Comparison of ENCODE assay signal across 12 cellular contexts in the genomic region with DNA sequence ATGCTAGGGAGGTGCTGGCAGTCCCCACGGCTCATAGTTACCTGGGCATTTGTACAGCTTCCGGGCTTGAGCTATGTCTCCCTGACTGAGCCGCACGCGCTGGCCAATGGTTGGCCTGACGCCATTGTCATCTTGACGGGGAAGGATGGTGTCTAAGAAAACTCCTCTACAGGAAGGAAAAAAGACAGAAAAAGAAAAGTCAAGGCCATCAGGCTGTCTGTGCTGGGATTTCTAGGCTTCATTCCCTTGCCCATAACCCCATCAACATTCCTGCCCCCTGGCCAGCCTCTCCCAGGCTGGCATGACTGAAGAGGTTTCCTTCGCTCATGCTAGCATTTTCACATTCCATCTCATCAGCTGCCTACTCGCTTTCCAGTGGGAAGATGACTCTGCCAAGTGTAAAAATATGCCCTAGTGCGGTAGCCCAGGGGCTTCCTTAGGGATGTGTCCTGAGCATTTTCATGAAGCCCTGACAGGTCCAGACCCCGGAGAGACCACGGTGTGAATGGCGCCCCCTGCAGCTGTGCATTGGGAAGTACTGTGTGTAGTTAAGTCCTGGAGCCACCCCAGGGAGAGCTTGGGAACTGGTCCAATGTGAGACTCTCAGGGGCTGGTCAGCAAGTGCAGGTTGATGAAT. TPM values are rescaled to one million over a fixed set of nuclear protein-coding genes. Genes with fewer than 3 reads are reported as not detected.
DNase-seq lines count a peak whose midpoint lies in the region; ATAC-seq and TF ChIP-seq lines count a peak whose summit lies in the region.
"Had no signal": no experiment of that assay in that cellular context is flagged by ENCODE, and none has a peak within 500 bp of the region (broad histone marks: within the 10 kb centered on the region; RNA-seq: fewer than 3 reads in every experiment).

No MANE protein-coding gene starts in this region.

- no peaks in the 10 kb centered on the region for H3K36me3 Mint-ChIP-seq in chondrocyte (ENCODE audit: low read depth)
- no peaks in the 10 kb centered on the region for H3K36me3 Mint-ChIP-seq in activated naive CD4-positive, alpha-beta T cell treated with anti-CD3 and anti-CD28 coated beads for 36 hours (ENCODE audit: low read depth)
- H3K36me3 Mint-ChIP-seq in activated naive CD4-positive, alpha-beta T cell treated with anti-CD3 and anti-CD28 coated beads, Interleukin-2, amount 10 ng/mL, durations not matched to agents 7 days and 5 days = no peaks in the 10 kb centered on the region

- H3K4me1 ChIP-seq in KMS-11 (ENCODE audit: low read depth, poor library complexity, severe bottlenecking) = peaks cover 31% of the 10 kb centered on the region
- H3K4me1 ChIP-seq: ascending aorta had no signal

- no peaks in the 10 kb centered on the region for H3K79me2 ChIP-seq in KMS-11 (ENCODE audit: insufficient read depth, low read depth)

- in situ Hi-C loops in G401 (cut with HindIII; ENCODE audit: low sequenced_read_pairs) = no loop called here

- H3K9ac ChIP-seq in KMS-11 = no peak overlapping the region

- intact Hi-C loops in activated naive CD4-positive, alpha-beta T cell treated with anti-CD3 and anti-CD28 coated beads for 36 hours (cut with micrococcal nuclease) = no loop called here

- no peak overlapping the region for H3K4me3 Mint-ChIP-seq in chondrocyte (ENCODE audit: unreplicated experiment)
- no peak overlapping the region for H3K4me3 Mint-ChIP-seq in activated naive CD4-positive, alpha-beta T cell treated with anti-CD3 and anti-CD28 coated beads for 36 hours
- no peak overlapping the region for H3K4me3 Mint-ChIP-seq in activated naive CD4-positive, alpha-beta T cell treated with anti-CD3 and anti-CD28 coated beads, Interleukin-2, amount 10 ng/mL, durations not matched to agents 7 days and 5 days

- no peak overlapping the region for H3K27ac ChIP-seq in KMS-11
- H3K27ac ChIP-seq: ascending aorta had no signal

- no peaks in the 10 kb centered on the region for H4K20me1 ChIP-seq in KMS-11 (ENCODE audit: insufficient read depth)

- TF ChIP-seq CTCF in KMS-11 (conservative IDR thresholded peaks at IDR 0.05; ENCODE audit: low read depth, low read length) (peak; percentile 49), chondrocyte (IDR thresholded peaks at IDR 0.05) (peak; percentile 61)

- H2AFZ ChIP-seq in KMS-11 (ENCODE audit: low read depth) = no peak overlapping the region

- no peak overlapping the region for H3K4me2 ChIP-seq in KMS-11

- H3K27me3 Mint-ChIP-seq in chondrocyte (ENCODE audit: low read depth) = peaks cover 4% of the 10 kb centered on the region
- peaks cover 7% of the 10 kb centered on the region for H3K27me3 Mint-ChIP-seq in activated naive CD4-positive, alpha-beta T cell treated with anti-CD3 and anti-CD28 coated beads for 36 hours (ENCODE audit: low read depth)
- H3K27me3 Mint-ChIP-seq in activated naive CD4-positive, alpha-beta T cell treated with anti-CD3 and anti-CD28 coated beads, Interleukin-2, amount 10 ng/mL, durations not matched to agents 7 days and 5 days = no peaks in the 10 kb centered on the region

- H3K36me3 ChIP-seq in KMS-11 (ENCODE audit: insufficient read depth) = no peaks in the 10 kb centered on the region
- H3K36me3 ChIP-seq: ascending aorta had no signal

- no peaks in the 10 kb centered on the region for H3K9me3 Mint-ChIP-seq in chondrocyte (ENCODE audit: low read depth)
- no peaks in the 10 kb centered on the region for H3K9me3 Mint-ChIP-seq in activated naive CD4-positive, alpha-beta T cell treated with anti-CD3 and anti-CD28 coated beads for 36 hours
- no peaks in the 10 kb centered on the region for H3K9me3 Mint-ChIP-seq in activated naive CD4-positive, alpha-beta T cell treated with anti-CD3 and anti-CD28 coated beads, Interleukin-2, amount 10 ng/mL, durations not matched to agents 7 days and 5 days

- no peak overlapping the region for H3K4me3 ChIP-seq in KMS-11 (IDR thresholded peaks at IDR 0.05; ENCODE audit: insufficient read depth, low read depth, low read length)
- H3K4me3 ChIP-seq: ascending aorta had no signal

- no peak for ATAC-seq in HG02938 (IDR thresholded peaks at IDR 0.05; ENCODE audit: unreplicated experiment)

- CTCF ChIA-PET in activated naive CD4-positive, alpha-beta T cell treated with anti-CD3 and anti-CD28 coated beads for 36 hours (lab: Charles Lee) = interaction anchor here (1.4 kb wide), 1 partner anchor 47 kb away, joined by 3 read pairs; no protein-coding TSS in a partner anchor
- CTCF ChIA-PET in activated naive CD4-positive, alpha-beta T cell treated with anti-CD3 and anti-CD28 coated beads, Interleukin-2, amount 10 ng/mL, durations not matched to agents 7 days and 5 days (lab: Charles Lee) = interaction anchor here (1.1 to 1.7 kb wide), 2 partner anchors 9 to 39 kb away, joined by 3 to 4 read pairs; no protein-coding TSS in a partner anchor

- DNase-seq in G401 (ENCODE audit: low spot score) (peak; percentile 87), chondrocyte (ENCODE audit: low spot score) (no peak), mesenteric fat pad (ENCODE audit: low spot score) (peak; percentile 81), GM19238 (ENCODE audit: insufficient read length, low spot score) (no peak)
- no peak for DNase-seq in activated naive CD4-positive, alpha-beta T cell treated with anti-CD3 and anti-CD28 coated beads for 36 hours
- no peak for DNase-seq in activated naive CD4-positive, alpha-beta T cell treated with anti-CD3 and anti-CD28 coated beads, Interleukin-2, amount 10 ng/mL, durations not matched to agents 7 days and 5 days
- DNase-seq: activated T-cell treated with anti-CD3 and anti-CD28 coated beads, Interleukin-2, amount 50 U/mL, for 1 hour; RPMI8226 had no signal

- H3K27me3 ChIP-seq in KMS-11 (ENCODE audit: insufficient read depth, low read depth) = no peaks in the 10 kb centered on the region
- H3K27me3 ChIP-seq: ascending aorta had no signal

- H3K4me1 Mint-ChIP-seq in chondrocyte (ENCODE audit: low read depth) = peaks cover 10% of the 10 kb centered on the region
- no peaks in the 10 kb centered on the region for H3K4me1 Mint-ChIP-seq in activated naive CD4-positive, alpha-beta T cell treated with anti-CD3 and anti-CD28 coated beads for 36 hours (ENCODE audit: low read depth)
- H3K4me1 Mint-ChIP-seq in activated naive CD4-positive, alpha-beta T cell treated with anti-CD3 and anti-CD28 coated beads, Interleukin-2, amount 10 ng/mL, durations not matched to agents 7 days and 5 days = no peaks in the 10 kb centered on the region

- H3K27ac Mint-ChIP-seq in chondrocyte (ENCODE audit: unreplicated experiment) = peak overlapping the region; percentile 69
- no peak overlapping the region for H3K27ac Mint-ChIP-seq in activated naive CD4-positive, alpha-beta T cell treated with anti-CD3 and anti-CD28 coated beads for 36 hours
- H3K27ac Mint-ChIP-seq in activated naive CD4-positive, alpha-beta T cell treated with anti-CD3 and anti-CD28 coated beads, Interleukin-2, amount 10 ng/mL, durations not matched to agents 7 days and 5 days = no peak overlapping the region

RNA-seq across cellular contexts. Expression of a gene that starts 54.5 kb away (rescaled TPM):
- not detected in 2 replicates for total RNA-seq in G401 (2014; rRNA removed; shearing (Covaris generic))
- total RNA-seq in chondrocyte (not detected in 3 replicates), mesenteric fat pad (not detected)
- not detected for total RNA-seq in activated naive CD4-positive, alpha-beta T cell treated with anti-CD3 and anti-CD28 coated beads for 36 hours
- total RNA-seq: ascending aorta, pulmonary artery endothelial cell had no signal

Comparison
In these comparisons a context has a peak if more than half of its experiments do, and no peak if none do; other contexts are left out.
1. DNase-seq: peak in G401 (single experiment) and mesenteric fat pad (single experiment); none in chondrocyte (single experiment), activated naive CD4-positive, alpha-beta T cell treated with anti-CD3 and anti-CD28 coated beads for 36 hours (single experiment), activated naive CD4-positive, alpha-beta T cell treated with anti-CD3 and anti-CD28 coated beads, Interleukin-2, amount 10 ng/mL, durations not matched to agents 7 days and 5 days (single experiment) and GM19238 (single experiment).